Comparison of ENCODE assay signal across 30 cellular contexts in genomic region chr19:35300340-35300649, GRCh38. TPM values are rescaled to one million over a fixed set of nuclear protein-coding genes. Genes with fewer than 3 reads are reported as not detected.
"Had no signal": no experiment of that assay in that cellular context is flagged by ENCODE, and none has a peak within 500 bp of the region (broad histone marks: within the 10 kb centered on the region; RNA-seq: fewer than 3 reads in every experiment).

No MANE protein-coding gene starts in this region.

- H3K36me3 ChIP-seq: left lung, lower lobe of right lung, neutrophil, ovary, right atrium auricular region, right lobe of liver, tibial nerve, upper lobe of left lung, vagina had no signal

- DNase-seq: kidney glomerular epithelial cell; left colon; lower lobe of right lung; mammary epithelial cell; mesenchymal stem cell; ovary; right lobe of liver; stimulated activated CD4-positive, alpha-beta T cell treated with anti-CD3 and anti-CD28 coated beads, Interleukin-1b, Interleukin-23, amount 100 ng/mL, for 48 hours; stimulated activated CD4-positive, alpha-beta T cell treated with anti-CD3 and anti-CD28 coated beads, Interleukin-4, amount 100 ng/mL, for 4 hours; stimulated activated naive CD4-positive, alpha-beta T cell treated with Interleukin-2 at 50 U/mL for 16 hours; stimulated activated naive CD8-positive, alpha-beta T cell treated with anti-CD3 and anti-CD28 coated beads, Interleukin-15, amount 100 ng/mL, for 72 hours had no signal

- ATAC-seq: naive thymus-derived CD8-positive, alpha-beta T cell; stimulated activated memory B cell treated with anti-CD40 and anti-IgM and Interleukin-4, amounts not matched to agents 10 μg/mL and 1 μg/mL and 100 μg/mL, for 72 hours; stimulated activated naive CD8-positive, alpha-beta T cell treated with anti-CD3 and anti-CD28 coated beads, Interleukin-15, amount 100 ng/mL, for 72 hours had no signal

- H3K9me3 ChIP-seq: left lung, lower lobe of right lung, neutrophil, ovary, right atrium auricular region, right lobe of liver, tibial nerve, upper lobe of left lung, vagina had no signal

- H3K4me2 ChIP-seq: smooth muscle cell had no signal

- H3K4me3 ChIP-seq: left lung, lower lobe of right lung, ovary, right atrium auricular region, right lobe of liver, smooth muscle cell, tibial nerve, upper lobe of left lung, vagina had no signal

- H3K27ac ChIP-seq: left lung, lower lobe of right lung, neutrophil, ovary, right atrium auricular region, right lobe of liver, tibial nerve, upper lobe of left lung, vagina had no signal

- H3K27me3 ChIP-seq: ovary, right atrium auricular region, right lobe of liver, upper lobe of left lung, vagina had no signal

- H3K4me1 ChIP-seq: lower lobe of right lung, right atrium auricular region, right lobe of liver, vagina had no signal

RNA-seq across cellular contexts. Expression of gene MAG, which starts 8.3 kb away (rescaled TPM):
- total RNA-seq: left colon; left lung; lower lobe of right lung; mammary epithelial cell; mucosa of gallbladder; naive thymus-derived CD8-positive, alpha-beta T cell; neural crest cell; pulmonary artery endothelial cell; renal cortical epithelial cell; right atrium auricular region; smooth muscle cell; vagina had no signal
- polyA plus RNA-seq: keratinocyte, mammary epithelial cell, smooth muscle cell had no signal

RNA-seq across cellular contexts. Expression of gene HAMP, which starts 18.0 kb away (rescaled TPM):
- total RNA-seq: left colon, lower lobe of right lung, occipital lobe, skeletal muscle tissue, smooth muscle cell, temporal lobe, urinary bladder, vagina had no signal
- polyA plus RNA-seq: keratinocyte, mammary epithelial cell, smooth muscle cell had no signal

RNA-seq across cellular contexts. Expression of gene CD22, which starts 28.7 kb away (rescaled TPM):
- total RNA-seq: neural crest cell, occipital lobe, pulmonary artery endothelial cell, renal cortical epithelial cell, smooth muscle cell, temporal lobe had no signal
- polyA plus RNA-seq: smooth muscle cell had no signal

RNA-seq across cellular contexts. Expression of gene FFAR1, which starts 47.4 kb away (rescaled TPM):
- total RNA-seq: left lung; liver; lower lobe of right lung; mammary epithelial cell; mucosa of gallbladder; naive thymus-derived CD8-positive, alpha-beta T cell; neural crest cell; occipital lobe; pulmonary artery endothelial cell; renal cortical epithelial cell; right atrium auricular region; right lobe of liver; skeletal muscle tissue; smooth muscle cell; temporal lobe; urinary bladder; vagina had no signal
- polyA plus RNA-seq: keratinocyte; liver; mammary epithelial cell; naive thymus-derived CD8-positive, alpha-beta T cell; smooth muscle cell; urinary bladder had no signal
